In the genomic region with DNA sequence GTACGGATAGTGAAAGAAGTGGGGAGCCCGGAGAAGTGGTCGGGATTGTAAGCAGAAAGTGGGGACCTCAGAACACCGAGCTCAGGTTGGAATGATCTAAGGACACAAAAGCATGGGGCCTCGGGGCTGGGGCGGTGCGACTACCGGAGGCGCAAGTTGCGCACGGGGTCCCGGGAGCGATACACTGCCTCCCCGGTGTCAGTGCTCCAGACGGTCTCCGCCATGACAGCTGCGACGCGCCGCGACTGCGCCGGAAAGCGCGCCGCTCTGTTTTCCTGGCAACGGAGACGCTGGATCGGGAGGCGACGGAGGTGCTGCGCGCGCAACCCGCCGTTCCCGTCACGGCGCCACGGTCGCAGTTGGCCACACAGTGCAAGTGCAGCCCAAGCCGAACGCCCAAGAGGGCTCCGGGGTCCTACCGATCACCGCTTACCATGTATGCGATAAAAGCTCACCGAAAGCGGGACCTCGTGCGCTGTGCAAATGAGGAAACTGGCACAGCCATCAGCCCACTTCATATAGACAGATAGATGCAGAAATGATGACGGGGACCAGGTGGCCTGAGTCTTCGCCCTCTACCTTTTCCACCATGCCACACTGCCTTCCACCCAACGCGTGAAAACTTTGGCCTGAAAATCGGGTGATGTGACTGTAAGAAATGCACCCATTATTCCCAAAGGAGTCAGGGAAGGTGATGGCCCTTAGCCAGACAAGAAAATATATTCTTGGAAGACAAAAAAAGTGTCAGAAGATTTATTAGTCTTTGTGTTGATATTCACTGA, we compare ENCODE assay signal across 8 cellular contexts. TPM values are rescaled to one million over a fixed set of nuclear protein-coding genes. Genes with fewer than 3 reads are reported as not detected.
DNase-seq lines count a peak whose midpoint lies in the region; ATAC-seq and TF ChIP-seq lines count a peak whose summit lies in the region.

MKS1 (minus strand) TSS at position 249 of the 782 bp plus-strand sequence; CDS start at position 224, 25 bp downstream.

- DNase-seq in AG09309 (ENCODE audit: low read depth) (peak; percentile 29), NCI-H2196 treated with DMSO at 0.1 percent for 48 hours (lab: John Stamatoyannopoulos, UW; ENCODE audit: unreplicated experiment) (peak; percentile 84), WERI-Rb-1 (peak; percentile 98), mammary epithelial cell (peak; percentile 87), iPS-NIHi7 (ENCODE audit: extremely low spot score) (peak; percentile 100), smooth muscle cell (lab: John Stamatoyannopoulos, UW; ENCODE audit: unreplicated experiment) (peak; percentile 87)

- H3K4me3 ChIP-seq in AG09309 (ENCODE audit: control insufficient read depth, low read depth, low read length) (peak within 1 kb of the TSS; percentile 51), WERI-Rb-1 (ENCODE audit: low read depth, low read length) (peak within 1 kb of the TSS; percentile 56), mammary epithelial cell (replicated peaks in 1 of 3; ENCODE audit: insufficient read depth in 1 of 3, low read depth in 2 of 3, low read length in 3 of 3) (peak within 1 kb of the TSS; percentile 47 to 72 (median 63)), smooth muscle cell (peak within 1 kb of the TSS; percentile 75)

- TF ChIP-seq CTCF in AG09309 (IDR thresholded peaks at IDR 0.05; ENCODE audit: control insufficient read depth, insufficient read depth, low read depth, low read length, missing control alignments) (peak; percentile 63), WERI-Rb-1 (IDR thresholded peaks at IDR 0.05; ENCODE audit: low read depth, low read length) (peak; percentile 84), mammary epithelial cell (conservative IDR thresholded peaks at IDR 0.05 in 1 of 2, IDR thresholded peaks at IDR 0.05 in 1 of 2; ENCODE audit: extremely low read depth in 1 of 2, insufficient read depth in 1 of 2, low read depth in 1 of 2, low read length in 2 of 2) (peak; percentile 54 to 68), smooth muscle cell (IDR thresholded peaks at IDR 0.05; ENCODE audit: borderline replicate concordance, insufficient read depth, poor library complexity, severe bottlenecking) (peak; percentile 34)

- H4K20me1 ChIP-seq in mammary epithelial cell (ENCODE audit: insufficient read depth, low read length) (no peaks in the 10 kb centered on the region), smooth muscle cell (ENCODE audit: low read depth) (no peaks in the 10 kb centered on the region)

- H3K4me1 ChIP-seq in mammary epithelial cell (ENCODE audit: insufficient read depth, low read length), result peaks cover 12% of the 10 kb centered on the region
- peaks cover 5% of the 10 kb centered on the region for H3K4me1 ChIP-seq in smooth muscle cell (ENCODE audit: low read depth)

- H3K9me3 ChIP-seq in WERI-Rb-1 (ENCODE audit: severe bottlenecking), result no peaks in the 10 kb centered on the region
- H3K9me3 ChIP-seq in mammary epithelial cell (replicated peaks; ENCODE audit: insufficient read depth, low read length), result no peaks in the 10 kb centered on the region
- H3K9me3 ChIP-seq in smooth muscle cell (replicated peaks; ENCODE audit: low read depth), result no peaks in the 10 kb centered on the region

- H3K27ac ChIP-seq in WERI-Rb-1 (peak within 1 kb of the TSS; percentile 73), mammary epithelial cell (ENCODE audit: insufficient read depth, low read depth, low read length) (peak within 1 kb of the TSS; percentile 70), smooth muscle cell (ENCODE audit: low read depth) (peak within 1 kb of the TSS; percentile 65)

- H3K36me3 ChIP-seq in WERI-Rb-1, result peaks cover 25% of the 10 kb centered on the region
- H3K36me3 ChIP-seq in mammary epithelial cell (ENCODE audit: insufficient read depth, low read length), result no peaks in the 10 kb centered on the region
- no peaks in the 10 kb centered on the region for H3K36me3 ChIP-seq in smooth muscle cell (ENCODE audit: low read depth)

- BruUV-seq in mammary epithelial cell (replicated peaks; lab: Mats Ljungman, UMichigan), result no TSS peak

- H3K79me2 ChIP-seq in mammary epithelial cell (ENCODE audit: insufficient read depth, low read length) (no peaks in the 10 kb centered on the region), smooth muscle cell (ENCODE audit: low read depth) (no peaks in the 10 kb centered on the region)

- H3K27me3 ChIP-seq in WERI-Rb-1 (ENCODE audit: insufficient read depth, low read depth, severe bottlenecking), result no peaks in the 10 kb centered on the region
- H3K27me3 ChIP-seq in mammary epithelial cell (ENCODE audit: insufficient read depth, low read length), result no peaks in the 10 kb centered on the region
- H3K27me3 ChIP-seq in smooth muscle cell (ENCODE audit: low read depth), result no peaks in the 10 kb centered on the region

- H2AFZ ChIP-seq in mammary epithelial cell (ENCODE audit: low read depth, low read length) (peak within 1 kb of the TSS; percentile 98), smooth muscle cell (ENCODE audit: low read depth) (peak within 1 kb of the TSS; percentile 87)

- in situ Hi-C loops in mammary epithelial cell (cut with MboI; ENCODE audit: low sequenced_read_pairs in 2 of 2), result no loop called here

- H3K4me2 ChIP-seq in mammary epithelial cell (ENCODE audit: insufficient read depth, low read depth, low read length), result peak within 1 kb of the TSS; percentile 68
- peak within 1 kb of the TSS; percentile 88 for H3K4me2 ChIP-seq in smooth muscle cell

- no peaks in the 10 kb centered on the region for H3F3A ChIP-seq in smooth muscle cell (ENCODE audit: low read depth)

- dilution Hi-C loops in mammary epithelial cell (cut with HindIII; ENCODE audit: low sequenced_read_pairs), result no loop called here

- H3K9ac ChIP-seq in mammary epithelial cell (ENCODE audit: insufficient read depth, low read length), result peak within 1 kb of the TSS; percentile 83
- H3K9ac ChIP-seq in smooth muscle cell (ENCODE audit: low read depth), result peak within 1 kb of the TSS; percentile 90

- ATAC-seq in GM18907 (IDR thresholded peaks at IDR 0.05; ENCODE audit: unreplicated experiment), result peak; percentile 95
- ATAC-seq in HG03139 (IDR thresholded peaks at IDR 0.05; ENCODE audit: unreplicated experiment), result peak; percentile 95

- CTCF ChIA-PET in mammary epithelial cell (lab: Charles Lee; ENCODE audit: low non-redundant PET), result no interaction called here

- WGBS in mammary epithelial cell (ENCODE audit: low coverage, missing lambda C conversion rate), result 5% methylated on average over 28 of the region's 56 CpGs
- 8% methylated on average over 49 of the region's 56 CpGs for WGBS in smooth muscle cell (ENCODE audit: low lambda C conversion rate)

- intact Hi-C loops in mammary epithelial cell (cut with micrococcal nuclease), result no loop called here

RNA-seq across cellular contexts. Expression of gene MKS1, which starts in this region (rescaled TPM):
- total RNA-seq in mammary epithelial cell (10 to 100 TPM; 17.5 to 24.0 TPM), smooth muscle cell (9.2 and 15.6 TPM in 2 replicates)
- polyA plus RNA-seq in mammary epithelial cell (11.4 TPM), smooth muscle cell (15.0 and 22.8 TPM in 2 replicates)
- polyA minus RNA-seq in mammary epithelial cell, result 30.9 TPM

Comparison
In these comparisons a context has a peak if more than half of its experiments do, and no peak if none do; other contexts are left out.
1. Peak in every context shown above with its lines: DNase-seq, ATAC-seq, H3K4me3 ChIP-seq and H3K27ac ChIP-seq.
2. DNase-seq: peak in every context shown above with its lines; median percentile 100 in iPS-NIHi7; 98 in WERI-Rb-1; 87 in mammary epithelial cell; 87 in smooth muscle cell; 84 in NCI-H2196 treated with DMSO at 0.1 percent for 48 hours; 29 in AG09309.
3. CTCF ChIP-seq: peak in every context shown above with its lines; median percentile 84 in WERI-Rb-1; 63 in AG09309; 61 in mammary epithelial cell; 34 in smooth muscle cell.